ENCODE assay signal across 1 cellular context in genomic region chr6:13302751-13303667, GRCh38.
A peak's percentile ranks its signal among the peaks of the same experiment; 100 is the strongest.
TF ChIP-seq lines count a peak whose summit lies in the region.

No MANE protein-coding gene starts in this region.

TF ChIP-seq in HepG2, 621 proteins besides CTCF, POLR2A, EP300 and RAD21 (continued from another document and continues in another):
- TF ChIP-seq SNAPC4 (CRISPR knock-in tag; IDR thresholded peaks at IDR 0.05) (no peak), ZNF562 (CRISPR knock-in tag; IDR thresholded peaks at IDR 0.05; ENCODE audit: borderline replicate concordance) (no peak), ARHGAP35 (CRISPR knock-in tag; IDR thresholded peaks at IDR 0.05; ENCODE audit: borderline replicate concordance) (no peak), HMG20B (CRISPR knock-in tag; conservative IDR thresholded peaks at IDR 0.05) (0 out of 2 replicates have a peak, but pooled peaks have one; percentile 38), ASH2L (IDR thresholded peaks at IDR 0.05; ENCODE audit: insufficient read length, low read depth, low read length) (peak; percentile 33), ZNF614 (CRISPR knock-in tag; IDR thresholded peaks at IDR 0.05; ENCODE audit: borderline replicate concordance) (no peak), MED8 (CRISPR knock-in tag; IDR thresholded peaks at IDR 0.05; ENCODE audit: insufficient replicate concordance) (no peak), ZNF512B (CRISPR knock-in tag; IDR thresholded peaks at IDR 0.05; ENCODE audit: borderline replicate concordance) (no peak), KDM6A (CRISPR knock-in tag; IDR thresholded peaks at IDR 0.05; ENCODE audit: low read depth) (0 out of 2 replicates have a peak, but pooled peaks have one; percentile 24), ZNF629 (CRISPR knock-in tag; conservative IDR thresholded peaks at IDR 0.05) (no peak), NR2F6 (IDR thresholded peaks at IDR 0.05) (peak; percentile 72), NR2F6 (CRISPR knock-in tag; IDR thresholded peaks at IDR 0.05) (peak; percentile 33; the same call in 1 of the 2 replicates), KAT8 (CRISPR knock-in tag; IDR thresholded peaks at IDR 0.05) (peak; percentile 45; the same call in 1 of the 2 replicates), AFF4 (CRISPR knock-in tag; IDR thresholded peaks at IDR 0.05) (no peak), ETV5 (CRISPR knock-in tag; IDR thresholded peaks at IDR 0.05; ENCODE audit: borderline replicate concordance) (no peak), NFYB (CRISPR knock-in tag; IDR thresholded peaks at IDR 0.05) (no peak), KLF6 (CRISPR knock-in tag; IDR thresholded peaks at IDR 0.05) (no peak), FOXM1 (CRISPR knock-in tag; IDR thresholded peaks at IDR 0.05) (no peak), TAF15 (IDR thresholded peaks at IDR 0.05; ENCODE audit: low read depth, low read length, poor library complexity, severe bottlenecking) (no peak), ZNF318 (CRISPR knock-in tag; IDR thresholded peaks at IDR 0.05) (no peak), ZNF607 (CRISPR knock-in tag; IDR thresholded peaks at IDR 0.05; ENCODE audit: borderline replicate concordance) (no peak), CEBPG (CRISPR knock-in tag; IDR thresholded peaks at IDR 0.05) (peak; percentile 80), MAFG (CRISPR knock-in tag; IDR thresholded peaks at IDR 0.05) (no peak), ZNF691 (CRISPR knock-in tag; IDR thresholded peaks at IDR 0.05; ENCODE audit: borderline replicate concordance, low read depth) (no peak), TOE1 (CRISPR knock-in tag; IDR thresholded peaks at IDR 0.05) (no peak), GFI1 (CRISPR knock-in tag; IDR thresholded peaks at IDR 0.05; ENCODE audit: borderline replicate concordance) (peak; percentile 48; the same call in 1 of the 2 replicates), SALL1 (CRISPR knock-in tag; IDR thresholded peaks at IDR 0.05) (peak; percentile 51), TFE3 (CRISPR knock-in tag; IDR thresholded peaks at IDR 0.05) (peak; percentile 88), GLI4 (CRISPR knock-in tag; IDR thresholded peaks at IDR 0.05; ENCODE audit: borderline replicate concordance) (no peak), CEBPB (IDR thresholded peaks at IDR 0.05; ENCODE audit: borderline replicate concordance, low read depth, low read length) (peak; percentile 82), NFATC3 (CRISPR knock-in tag; IDR thresholded peaks at IDR 0.05) (no peak), HOXA9 (CRISPR knock-in tag; IDR thresholded peaks at IDR 0.05; ENCODE audit: borderline replicate concordance) (no peak)
